1 cellular context compared by ENCODE assay signal in genomic region chr14:94768521-94769412, GRCh38.
TF ChIP-seq lines count a peak whose summit lies in the region.

No MANE protein-coding gene starts in this region.

TF ChIP-seq in SK-N-SH treated with all-trans-retinoic acid at 6 μM for 48 hours, 23 proteins besides CTCF, POLR2A, EP300 and RAD21 (continued from another document):
- TF ChIP-seq CREB5 (CRISPR knock-in tag; IDR thresholded peaks at IDR 0.05; ENCODE audit: low read depth) (no peak), ZNF8 (CRISPR knock-in tag; IDR thresholded peaks at IDR 0.05) (no peak), ZNF70 (CRISPR knock-in tag; IDR thresholded peaks at IDR 0.05) (no peak), TOX (CRISPR knock-in tag; IDR thresholded peaks at IDR 0.05; ENCODE audit: borderline replicate concordance) (no peak), GLIS3 (CRISPR knock-in tag; IDR thresholded peaks at IDR 0.05) (no peak), RARB (CRISPR knock-in tag; IDR thresholded peaks at IDR 0.05) (no peak), OSR1 (CRISPR knock-in tag; IDR thresholded peaks at IDR 0.05) (no peak), PPARA (CRISPR knock-in tag; IDR thresholded peaks at IDR 0.05; ENCODE audit: borderline replicate concordance) (no peak), CSRNP3 (CRISPR knock-in tag; IDR thresholded peaks at IDR 0.05) (no peak), POU6F1 (CRISPR knock-in tag; IDR thresholded peaks at IDR 0.05; ENCODE audit: borderline replicate concordance, low read depth) (no peak), SNAI2 (CRISPR knock-in tag; IDR thresholded peaks at IDR 0.05) (no peak), TCF4 (CRISPR knock-in tag; IDR thresholded peaks at IDR 0.05; ENCODE audit: borderline replicate concordance) (no peak), BACH2 (CRISPR knock-in tag; IDR thresholded peaks at IDR 0.05; ENCODE audit: borderline replicate concordance) (no peak)
